ENCODE assay signal across 25 cellular contexts in genomic region chr3:62968128-62968527, GRCh38.
"Had no signal": no experiment of that assay in that cellular context is flagged by ENCODE, and none has a peak within 500 bp of the region (broad histone marks: within the 10 kb centered on the region; RNA-seq: fewer than 3 reads in every experiment).

No MANE protein-coding gene starts in this region.

- H3K36me3 ChIP-seq: colonic mucosa, gastroesophageal sphincter, heart left ventricle, left lung, neural progenitor cell, prostate gland, right atrium auricular region, tibial artery had no signal

- H3K4me2 ChIP-seq: hepatocyte, neural progenitor cell had no signal

- ATAC-seq: esophagus mucosa; gastroesophageal sphincter; heart left ventricle; left cardiac atrium; left lung; naive thymus-derived CD4-positive, alpha-beta T cell; sciatic nerve; stimulated activated memory B cell treated with anti-CD40 and anti-IgM and Interleukin-4, amounts not matched to agents 10 μg/mL and 1 μg/mL and 100 μg/mL, for 72 hours; stimulated activated naive CD8-positive, alpha-beta T cell treated with anti-CD3 and anti-CD28 coated beads, Interleukin-15, Interleukin-2, amounts not matched to agents 100 U/mL and 50 U/mL, for 24 hours had no signal

- H3K9ac ChIP-seq: neural progenitor cell, parathyroid adenoma had no signal

- H3K4me1 ChIP-seq: colonic mucosa, gastroesophageal sphincter, heart left ventricle, left lung, neural progenitor cell, prostate gland, right atrium auricular region, testis, tibial artery had no signal

- H3K27me3 ChIP-seq: colonic mucosa, gastroesophageal sphincter, heart left ventricle, hepatocyte, left lung, neural progenitor cell, right atrium auricular region, testis, tibial artery had no signal

- H3K4me3 ChIP-seq: colonic mucosa, gastroesophageal sphincter, heart left ventricle, hepatocyte, left lung, neural progenitor cell, prostate gland, right atrium auricular region, testis, tibial artery had no signal

- H3K79me2 ChIP-seq: hepatocyte, parathyroid adenoma had no signal

- H3K27ac ChIP-seq: colonic mucosa, epithelial cell of prostate, gastroesophageal sphincter, heart left ventricle, hepatocyte, left lung, neural progenitor cell, parathyroid adenoma, prostate gland, right atrium auricular region, testis, tibial artery had no signal

- DNase-seq: colonic mucosa; effector CD8-positive, alpha-beta T cell; endodermal cell; foreskin fibroblast; heart left ventricle; left cardiac atrium; left lung; mesendoderm; midbrain; naive thymus-derived CD4-positive, alpha-beta T cell; stimulated activated CD4-positive, alpha-beta T cell treated with anti-CD3 and anti-CD28 coated beads, Interleukin-4, amount 100 ng/mL, for 4 hours; stimulated activated naive CD8-positive, alpha-beta T cell treated with anti-CD3 and anti-CD28 coated beads, Interleukin-15, Interleukin-2, amounts not matched to agents 100 U/mL and 50 U/mL, for 24 hours; substantia nigra; testis; tibial artery had no signal

- H2AFZ ChIP-seq: hepatocyte, neural progenitor cell, parathyroid adenoma had no signal

- H3K9me3 ChIP-seq: colonic mucosa, gastroesophageal sphincter, heart left ventricle, left lung, prostate gland, right atrium auricular region, testis, tibial artery had no signal
